ENCODE assay signal across 1 cellular context in the genomic region with DNA sequence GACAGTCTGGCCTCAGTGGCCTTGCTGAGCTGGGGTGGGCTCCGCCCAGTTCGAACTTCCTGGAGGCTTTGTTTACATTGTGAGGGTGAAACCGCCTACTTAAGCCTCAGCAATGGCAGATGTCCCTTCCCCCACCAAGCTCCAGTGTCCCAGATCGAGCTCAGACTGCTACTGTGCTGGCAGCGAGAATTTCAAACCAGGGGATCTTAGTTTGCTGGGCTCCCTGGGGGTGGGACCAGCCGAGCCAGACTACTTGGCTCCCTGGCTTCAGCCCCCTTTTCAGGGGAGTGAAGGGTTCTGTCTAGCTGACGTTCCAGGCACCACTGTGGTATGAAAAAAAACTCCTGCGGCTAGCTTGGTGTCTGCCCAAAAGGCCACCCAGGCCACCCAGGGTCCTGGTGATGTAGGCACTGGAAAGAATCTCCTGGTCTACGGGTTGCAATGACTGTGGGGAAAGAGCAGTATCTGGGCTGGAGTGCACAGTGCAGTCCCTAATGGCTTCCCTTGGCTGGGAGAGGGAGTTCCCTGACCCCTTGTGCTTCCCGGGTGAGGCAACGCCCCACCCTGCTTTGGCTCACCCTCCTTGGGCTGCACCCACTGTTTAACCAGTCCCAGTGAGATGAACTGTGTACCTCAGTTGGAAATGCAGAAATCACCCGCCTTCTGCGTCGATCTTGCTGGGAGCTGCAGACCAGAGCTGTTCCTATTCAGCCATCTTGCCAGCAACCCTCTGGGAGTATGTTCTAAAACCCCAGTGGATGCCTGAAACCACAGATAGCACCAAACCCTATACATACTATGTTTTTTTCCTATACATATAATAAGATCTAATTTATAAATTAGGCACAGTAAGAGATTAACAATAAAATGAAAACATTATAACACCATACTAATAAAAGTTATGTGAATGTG.
A peak's percentile ranks its signal among the peaks of the same experiment; 100 is the strongest.
TF ChIP-seq lines count a peak whose summit lies in the region.

No MANE protein-coding gene starts in this region.

TF ChIP-seq in K562, 482 proteins besides CTCF, POLR2A, EP300 and RAD21 (continued from another document):
- TF ChIP-seq, protein P1, sequence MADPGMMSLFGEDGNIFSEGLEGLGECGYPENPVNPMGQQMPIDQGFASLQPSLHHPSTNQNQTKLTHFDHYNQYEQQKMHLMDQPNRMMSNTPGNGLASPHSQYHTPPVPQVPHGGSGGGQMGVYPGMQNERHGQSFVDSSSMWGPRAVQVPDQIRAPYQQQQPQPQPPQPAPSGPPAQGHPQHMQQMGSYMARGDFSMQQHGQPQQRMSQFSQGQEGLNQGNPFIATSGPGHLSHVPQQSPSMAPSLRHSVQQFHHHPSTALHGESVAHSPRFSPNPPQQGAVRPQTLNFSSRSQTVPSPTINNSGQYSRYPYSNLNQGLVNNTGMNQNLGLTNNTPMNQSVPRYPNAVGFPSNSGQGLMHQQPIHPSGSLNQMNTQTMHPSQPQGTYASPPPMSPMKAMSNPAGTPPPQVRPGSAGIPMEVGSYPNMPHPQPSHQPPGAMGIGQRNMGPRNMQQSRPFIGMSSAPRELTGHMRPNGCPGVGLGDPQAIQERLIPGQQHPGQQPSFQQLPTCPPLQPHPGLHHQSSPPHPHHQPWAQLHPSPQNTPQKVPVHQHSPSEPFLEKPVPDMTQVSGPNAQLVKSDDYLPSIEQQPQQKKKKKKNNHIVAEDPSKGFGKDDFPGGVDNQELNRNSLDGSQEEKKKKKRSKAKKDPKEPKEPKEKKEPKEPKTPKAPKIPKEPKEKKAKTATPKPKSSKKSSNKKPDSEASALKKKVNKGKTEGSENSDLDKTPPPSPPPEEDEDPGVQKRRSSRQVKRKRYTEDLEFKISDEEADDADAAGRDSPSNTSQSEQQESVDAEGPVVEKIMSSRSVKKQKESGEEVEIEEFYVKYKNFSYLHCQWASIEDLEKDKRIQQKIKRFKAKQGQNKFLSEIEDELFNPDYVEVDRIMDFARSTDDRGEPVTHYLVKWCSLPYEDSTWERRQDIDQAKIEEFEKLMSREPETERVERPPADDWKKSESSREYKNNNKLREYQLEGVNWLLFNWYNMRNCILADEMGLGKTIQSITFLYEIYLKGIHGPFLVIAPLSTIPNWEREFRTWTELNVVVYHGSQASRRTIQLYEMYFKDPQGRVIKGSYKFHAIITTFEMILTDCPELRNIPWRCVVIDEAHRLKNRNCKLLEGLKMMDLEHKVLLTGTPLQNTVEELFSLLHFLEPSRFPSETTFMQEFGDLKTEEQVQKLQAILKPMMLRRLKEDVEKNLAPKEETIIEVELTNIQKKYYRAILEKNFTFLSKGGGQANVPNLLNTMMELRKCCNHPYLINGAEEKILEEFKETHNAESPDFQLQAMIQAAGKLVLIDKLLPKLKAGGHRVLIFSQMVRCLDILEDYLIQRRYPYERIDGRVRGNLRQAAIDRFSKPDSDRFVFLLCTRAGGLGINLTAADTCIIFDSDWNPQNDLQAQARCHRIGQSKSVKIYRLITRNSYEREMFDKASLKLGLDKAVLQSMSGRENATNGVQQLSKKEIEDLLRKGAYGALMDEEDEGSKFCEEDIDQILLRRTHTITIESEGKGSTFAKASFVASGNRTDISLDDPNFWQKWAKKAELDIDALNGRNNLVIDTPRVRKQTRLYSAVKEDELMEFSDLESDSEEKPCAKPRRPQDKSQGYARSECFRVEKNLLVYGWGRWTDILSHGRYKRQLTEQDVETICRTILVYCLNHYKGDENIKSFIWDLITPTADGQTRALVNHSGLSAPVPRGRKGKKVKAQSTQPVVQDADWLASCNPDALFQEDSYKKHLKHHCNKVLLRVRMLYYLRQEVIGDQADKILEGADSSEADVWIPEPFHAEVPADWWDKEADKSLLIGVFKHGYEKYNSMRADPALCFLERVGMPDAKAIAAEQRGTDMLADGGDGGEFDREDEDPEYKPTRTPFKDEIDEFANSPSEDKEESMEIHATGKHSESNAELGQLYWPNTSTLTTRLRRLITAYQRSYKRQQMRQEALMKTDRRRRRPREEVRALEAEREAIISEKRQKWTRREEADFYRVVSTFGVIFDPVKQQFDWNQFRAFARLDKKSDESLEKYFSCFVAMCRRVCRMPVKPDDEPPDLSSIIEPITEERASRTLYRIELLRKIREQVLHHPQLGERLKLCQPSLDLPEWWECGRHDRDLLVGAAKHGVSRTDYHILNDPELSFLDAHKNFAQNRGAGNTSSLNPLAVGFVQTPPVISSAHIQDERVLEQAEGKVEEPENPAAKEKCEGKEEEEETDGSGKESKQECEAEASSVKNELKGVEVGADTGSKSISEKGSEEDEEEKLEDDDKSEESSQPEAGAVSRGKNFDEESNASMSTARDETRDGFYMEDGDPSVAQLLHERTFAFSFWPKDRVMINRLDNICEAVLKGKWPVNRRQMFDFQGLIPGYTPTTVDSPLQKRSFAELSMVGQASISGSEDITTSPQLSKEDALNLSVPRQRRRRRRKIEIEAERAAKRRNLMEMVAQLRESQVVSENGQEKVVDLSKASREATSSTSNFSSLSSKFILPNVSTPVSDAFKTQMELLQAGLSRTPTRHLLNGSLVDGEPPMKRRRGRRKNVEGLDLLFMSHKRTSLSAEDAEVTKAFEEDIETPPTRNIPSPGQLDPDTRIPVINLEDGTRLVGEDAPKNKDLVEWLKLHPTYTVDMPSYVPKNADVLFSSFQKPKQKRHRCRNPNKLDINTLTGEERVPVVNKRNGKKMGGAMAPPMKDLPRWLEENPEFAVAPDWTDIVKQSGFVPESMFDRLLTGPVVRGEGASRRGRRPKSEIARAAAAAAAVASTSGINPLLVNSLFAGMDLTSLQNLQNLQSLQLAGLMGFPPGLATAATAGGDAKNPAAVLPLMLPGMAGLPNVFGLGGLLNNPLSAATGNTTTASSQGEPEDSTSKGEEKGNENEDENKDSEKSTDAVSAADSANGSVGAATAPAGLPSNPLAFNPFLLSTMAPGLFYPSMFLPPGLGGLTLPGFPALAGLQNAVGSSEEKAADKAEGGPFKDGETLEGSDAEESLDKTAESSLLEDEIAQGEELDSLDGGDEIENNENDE (IDR thresholded peaks at IDR 0.05; ENCODE audit: low read depth, low read length), result no peak
- TF ChIP-seq EHMT2 (IDR thresholded peaks at IDR 0.05), result peak; percentile 50; the same call in 1 of the 2 replicates
- TF ChIP-seq ZBTB17 (CRISPR knock-in tag; IDR thresholded peaks at IDR 0.05), result no peak
- no peak for TF ChIP-seq L3MBTL2 (IDR thresholded peaks at IDR 0.05)
- TF ChIP-seq NCOA2 (IDR thresholded peaks at IDR 0.05; ENCODE audit: partially characterized antibody in 2 of 2), result no peak
- TF ChIP-seq, protein P2, sequence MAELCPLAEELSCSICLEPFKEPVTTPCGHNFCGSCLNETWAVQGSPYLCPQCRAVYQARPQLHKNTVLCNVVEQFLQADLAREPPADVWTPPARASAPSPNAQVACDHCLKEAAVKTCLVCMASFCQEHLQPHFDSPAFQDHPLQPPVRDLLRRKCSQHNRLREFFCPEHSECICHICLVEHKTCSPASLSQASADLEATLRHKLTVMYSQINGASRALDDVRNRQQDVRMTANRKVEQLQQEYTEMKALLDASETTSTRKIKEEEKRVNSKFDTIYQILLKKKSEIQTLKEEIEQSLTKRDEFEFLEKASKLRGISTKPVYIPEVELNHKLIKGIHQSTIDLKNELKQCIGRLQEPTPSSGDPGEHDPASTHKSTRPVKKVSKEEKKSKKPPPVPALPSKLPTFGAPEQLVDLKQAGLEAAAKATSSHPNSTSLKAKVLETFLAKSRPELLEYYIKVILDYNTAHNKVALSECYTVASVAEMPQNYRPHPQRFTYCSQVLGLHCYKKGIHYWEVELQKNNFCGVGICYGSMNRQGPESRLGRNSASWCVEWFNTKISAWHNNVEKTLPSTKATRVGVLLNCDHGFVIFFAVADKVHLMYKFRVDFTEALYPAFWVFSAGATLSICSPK (IDR thresholded peaks at IDR 0.05; ENCODE audit: borderline replicate concordance), result no peak
- peak; percentile 49; the same call in 1 of the 2 replicates for TF ChIP-seq NFRKB (IDR thresholded peaks at IDR 0.05; ENCODE audit: low read depth)
- peak in 1 of 3 experiments; percentile 75 for TF ChIP-seq YY1 (IDR thresholded peaks at IDR 0.05; ENCODE audit: borderline replicate concordance in 1 of 3, control insufficient read depth in 1 of 3, extremely low read depth in 1 of 3, insufficient read depth in 3 of 3, insufficient read length in 1 of 3, insufficient replicate concordance in 2 of 3, low read depth in 1 of 3, low read length in 2 of 3)
- no peak for TF ChIP-seq GABPB2 (CRISPR knock-in tag; conservative IDR thresholded peaks at IDR 0.05)
- no peak for TF ChIP-seq LEF1 (IDR thresholded peaks at IDR 0.05)
- no peak for TF ChIP-seq POLR3G (IDR thresholded peaks at IDR 0.05; ENCODE audit: extremely low read depth, insufficient read length, insufficient replicate concordance)
- TF ChIP-seq PHF21A (IDR thresholded peaks at IDR 0.05; ENCODE audit: borderline replicate concordance, low read depth), result no peak
- no peak for TF ChIP-seq NRF1 (conservative IDR thresholded peaks at IDR 0.05 in 1 of 2, IDR thresholded peaks at IDR 0.05 in 1 of 2)
- TF ChIP-seq FOXK2 (conservative IDR thresholded peaks at IDR 0.05 in 1 of 2, IDR thresholded peaks at IDR 0.05 in 1 of 2; ENCODE audit: low read depth in 2 of 2), result peak; percentile 73 to 86
- TF ChIP-seq TBL1XR1 (IDR thresholded peaks at IDR 0.05; ENCODE audit: low read length in 2 of 2), result no peak
- no peak for TF ChIP-seq BACH1 (tag; IDR thresholded peaks at IDR 0.05)
- TF ChIP-seq HNRNPK (IDR thresholded peaks at IDR 0.05; ENCODE audit: low read depth, low read length, poor library complexity, severe bottlenecking), result no peak
- peak; percentile 56 to 84; a peak in 3 of 4 replicates for TF ChIP-seq FOXA3 (CRISPR knock-in tag; conservative IDR thresholded peaks at IDR 0.05 in 1 of 2, IDR thresholded peaks at IDR 0.05 in 1 of 2)
- TF ChIP-seq, protein P3, sequence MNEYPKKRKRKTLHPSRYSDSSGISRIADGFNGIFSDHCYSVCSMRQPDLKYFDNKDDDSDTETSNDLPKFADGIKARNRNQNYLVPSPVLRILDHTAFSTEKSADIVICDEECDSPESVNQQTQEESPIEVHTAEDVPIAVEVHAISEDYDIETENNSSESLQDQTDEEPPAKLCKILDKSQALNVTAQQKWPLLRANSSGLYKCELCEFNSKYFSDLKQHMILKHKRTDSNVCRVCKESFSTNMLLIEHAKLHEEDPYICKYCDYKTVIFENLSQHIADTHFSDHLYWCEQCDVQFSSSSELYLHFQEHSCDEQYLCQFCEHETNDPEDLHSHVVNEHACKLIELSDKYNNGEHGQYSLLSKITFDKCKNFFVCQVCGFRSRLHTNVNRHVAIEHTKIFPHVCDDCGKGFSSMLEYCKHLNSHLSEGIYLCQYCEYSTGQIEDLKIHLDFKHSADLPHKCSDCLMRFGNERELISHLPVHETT (CRISPR knock-in tag; conservative IDR thresholded peaks at IDR 0.05 in 1 of 2, IDR thresholded peaks at IDR 0.05 in 1 of 2), result no peak
- TF ChIP-seq ZNF165 (CRISPR knock-in tag; IDR thresholded peaks at IDR 0.05; ENCODE audit: borderline replicate concordance), result no peak
- no peak for TF ChIP-seq MCM5 (IDR thresholded peaks at IDR 0.05; ENCODE audit: low read depth)
